In genomic region chr2:240143276-240143675, GRCh38 we compare ENCODE assay signal across 1 cellular context.
TF ChIP-seq lines count a peak whose summit lies in the region.

No MANE protein-coding gene starts in this region.

TF ChIP-seq in IMR-90, 13 proteins besides CTCF, POLR2A, EP300 and RAD21:
- no peak for TF ChIP-seq SMC3 (IDR thresholded peaks at IDR 0.05; ENCODE audit: low read depth, low read length)
- no peak for TF ChIP-seq FOS (IDR thresholded peaks at IDR 0.05; ENCODE audit: low read depth, low read length)
- no peak for TF ChIP-seq MXI1 (IDR thresholded peaks at IDR 0.05; ENCODE audit: borderline replicate concordance, low read depth, low read length)
- no peak for TF ChIP-seq USF2 (IDR thresholded peaks at IDR 0.05; ENCODE audit: low read depth, low read length)
- no peak for TF ChIP-seq NFE2L2 (IDR thresholded peaks at IDR 0.05; ENCODE audit: low read depth, low read length)
- TF ChIP-seq CHD1 (IDR thresholded peaks at IDR 0.05; ENCODE audit: low read depth, low read length): no peak
- TF ChIP-seq ELK1 (IDR thresholded peaks at IDR 0.05; ENCODE audit: borderline replicate concordance, low read depth, low read length): no peak
- no peak for TF ChIP-seq MAFK (IDR thresholded peaks at IDR 0.05; ENCODE audit: low read depth, low read length)
- TF ChIP-seq MAZ (IDR thresholded peaks at IDR 0.05; ENCODE audit: borderline replicate concordance, low read depth, low read length): no peak
